Comparison of ENCODE assay signal across 14 cellular contexts in genomic region chr7:124071843-124072242, GRCh38. TPM values are rescaled to one million over a fixed set of nuclear protein-coding genes. Genes with fewer than 3 reads are reported as not detected.
"Had no signal": no experiment of that assay in that cellular context is flagged by ENCODE, and none has a peak within 500 bp of the region (broad histone marks: within the 10 kb centered on the region; RNA-seq: fewer than 3 reads in every experiment).

No MANE protein-coding gene starts in this region.

- H3K9me3 ChIP-seq: ascending aorta, colonic mucosa, heart left ventricle, thyroid gland had no signal

- H3K4me3 ChIP-seq: ascending aorta, colonic mucosa, heart left ventricle, thyroid gland had no signal

- H3K36me3 ChIP-seq: ascending aorta, colonic mucosa, heart left ventricle, thyroid gland had no signal

- H3K27me3 ChIP-seq: ascending aorta, colonic mucosa, heart left ventricle, thyroid gland had no signal

- H3K27ac ChIP-seq: ascending aorta, colonic mucosa, heart left ventricle, thyroid gland had no signal

- H3K4me1 ChIP-seq: ascending aorta, colonic mucosa, heart left ventricle, thyroid gland had no signal

- DNase-seq: activated CD4-positive, alpha-beta T cell treated with anti-CD3 and anti-CD28 coated beads, Interleukin-2, amount 10 ng/mL, durations not matched to agents 7 days and 5 days; activated CD4-positive, CD25-positive, alpha-beta regulatory T cell; activated CD8-positive, alpha-beta memory T cell treated with anti-CD3 and anti-CD28 coated beads for 24 hours; activated naive CD4-positive, alpha-beta T cell treated with Interleukin-2 at 50 U/mL for 16 hours; activated naive CD8-positive, alpha-beta T cell treated with anti-CD3 and anti-CD28 coated beads, Interleukin-2, amount 50 U/mL, for 24 hours; colonic mucosa; effector CD8-positive, alpha-beta T cell; foreskin melanocyte; heart left ventricle; natural killer cell; right cardiac atrium; small intestine; thyroid gland had no signal

RNA-seq across cellular contexts. Expression of gene TMEM229A, which starts 39.0 kb away (rescaled TPM):
- total RNA-seq: activated CD4-positive, alpha-beta T cell treated with anti-CD3 and anti-CD28 coated beads, Interleukin-2, amount 10 ng/mL, durations not matched to agents 7 days and 5 days; ascending aorta; colonic mucosa; natural killer cell had no signal
